In genomic region chr2:240997141-240997855, GRCh38 we compare ENCODE assay signal across 10 cellular contexts. TPM values are rescaled to one million over a fixed set of nuclear protein-coding genes. Genes with fewer than 3 reads are reported as not detected.
DNase-seq lines count a peak whose midpoint lies in the region; ATAC-seq and TF ChIP-seq lines count a peak whose summit lies in the region.
"Had no signal": no experiment of that assay in that cellular context is flagged by ENCODE, and none has a peak within 500 bp of the region (broad histone marks: within the 10 kb centered on the region; RNA-seq: fewer than 3 reads in every experiment).

No MANE protein-coding gene starts in this region.

- H4K20me1 ChIP-seq in neural progenitor cell (ENCODE audit: low read depth): peaks cover 5% of the 10 kb centered on the region

- no peak overlapping the region for H3K9ac ChIP-seq in neural progenitor cell
- H3K9ac ChIP-seq: SK-N-SH had no signal

- ATAC-seq in activated B cell treated with CpG ODN at 0.5 μM for 24 hours (ENCODE audit: low read depth) (no peak), HG03442 (IDR thresholded peaks at IDR 0.05; ENCODE audit: unreplicated experiment) (no peak)

- peaks cover 24% of the 10 kb centered on the region for H3K27me3 Mint-ChIP-seq in activated B cell treated with CpG ODN at 0.5 μM for 24 hours
- peaks cover 20% of the 10 kb centered on the region for H3K27me3 Mint-ChIP-seq in neural progenitor cell (ENCODE audit: insufficient read depth, low read depth)

- H3K4me3 Mint-ChIP-seq in activated B cell treated with CpG ODN at 0.5 μM for 24 hours (peak overlapping the region; percentile 2), neural progenitor cell (peak overlapping the region; percentile 60)

- POLR2A ChIA-PET in activated B cell treated with CpG ODN at 0.5 μM for 24 hours (lab: Charles Lee): no interaction called here

- peaks cover 60% of the 10 kb centered on the region for H3K27me3 ChIP-seq in neural progenitor cell

- H3K36me3 Mint-ChIP-seq in activated B cell treated with CpG ODN at 0.5 μM for 24 hours (ENCODE audit: low read depth): no peaks in the 10 kb centered on the region
- H3K36me3 Mint-ChIP-seq in neural progenitor cell: peaks cover 3% of the 10 kb centered on the region

- H3K9me3 Mint-ChIP-seq in activated B cell treated with CpG ODN at 0.5 μM for 24 hours (no peaks in the 10 kb centered on the region), neural progenitor cell (peaks cover 5% of the 10 kb centered on the region)

- no peak overlapping the region for H2AFZ ChIP-seq in neural progenitor cell (replicated peaks)

- no peak overlapping the region for H3K27ac Mint-ChIP-seq in activated B cell treated with CpG ODN at 0.5 μM for 24 hours
- H3K27ac Mint-ChIP-seq in neural progenitor cell: peak overlapping the region; percentile 60

- TF ChIP-seq CTCF in AG10803 (conservative IDR thresholded peaks at IDR 0.05; ENCODE audit: low read length) (no peak), activated B cell treated with CpG ODN at 0.5 μM for 24 hours (IDR thresholded peaks at IDR 0.05) (no peak), neural progenitor cell (IDR thresholded peaks at IDR 0.05) (no peak)

- no peaks in the 10 kb centered on the region for H3K36me3 ChIP-seq in neural progenitor cell

- CTCF ChIA-PET in activated B cell treated with CpG ODN at 0.5 μM for 24 hours (lab: Charles Lee): no interaction called here

- no peak overlapping the region for H3K27ac ChIP-seq in neural progenitor cell

- DNase-seq in AG10803 (ENCODE audit: low read depth): peak; percentile 12
- DNase-seq in activated B cell treated with CpG ODN at 0.5 μM for 24 hours: no peak
- DNase-seq in fibroblast of peridontal ligament (ENCODE audit: extremely low read depth): peak; percentile 27
- no peak for DNase-seq in neural progenitor cell (ENCODE audit: low spot score)
- DNase-seq in D341Med (ENCODE audit: low spot score): no peak
- no peak for DNase-seq in GM03348 (ENCODE audit: low spot score)
- DNase-seq in NCI-H2196 (lab: John Stamatoyannopoulos, UW; ENCODE audit: unreplicated experiment): no peak
- DNase-seq: occipital lobe had no signal

- no peaks in the 10 kb centered on the region for H3F3A ChIP-seq in neural progenitor cell (ENCODE audit: low read depth)

- H3K4me3 ChIP-seq in AG10803 (ENCODE audit: low read length) (no peak overlapping the region), neural progenitor cell (no peak overlapping the region)

- intact Hi-C loops in activated B cell treated with CpG ODN at 0.5 μM for 24 hours (cut with micrococcal nuclease): loop anchor here (5.0 kb wide), 1 partner anchor 155 kb away; the partner anchor contains the start of gene PPP1R7

- H3K4me2 ChIP-seq in neural progenitor cell: peak overlapping the region; percentile 85
- H3K4me2 ChIP-seq: SK-N-SH had no signal

- no peaks in the 10 kb centered on the region for H3K9me3 ChIP-seq in neural progenitor cell (ENCODE audit: low read depth)
- H3K9me3 ChIP-seq: SK-N-SH had no signal

- H3K4me1 ChIP-seq in neural progenitor cell: peaks cover 4% of the 10 kb centered on the region

- H3K4me1 Mint-ChIP-seq in activated B cell treated with CpG ODN at 0.5 μM for 24 hours: no peaks in the 10 kb centered on the region
- H3K4me1 Mint-ChIP-seq in neural progenitor cell: peaks cover 22% of the 10 kb centered on the region

- H3K79me2 ChIP-seq in neural progenitor cell (ENCODE audit: low read depth): no peaks in the 10 kb centered on the region

RNA-seq across cellular contexts. Expression of gene SNED1, which starts 1.1 kb away (rescaled TPM):
- total RNA-seq in activated B cell treated with CpG ODN at 0.5 μM for 24 hours (44.7 and 59.8 TPM in 2 replicates), neural progenitor cell (ENCODE audit: low replicate concordance) (0.11 and 0.31 TPM in 2 replicates)

Comparison
In these comparisons a context has a peak if more than half of its experiments do, and no peak if none do; other contexts are left out.
1. DNase-seq: peak in AG10803 (single experiment) and fibroblast of peridontal ligament (single experiment); none in activated B cell treated with CpG ODN at 0.5 μM for 24 hours (single experiment), neural progenitor cell (single experiment), D341Med (single experiment), GM03348 (single experiment) and NCI-H2196 (single experiment).
2. RNA of gene SNED1, which starts 1.1 kb away (total RNA-seq): 44.7 to 59.8 TPM in activated B cell treated with CpG ODN at 0.5 μM for 24 hours; 0.11 to 0.31 TPM in neural progenitor cell; every median in the first group is over 10 times any median in the second.